ENCODE assay signal across 18 cellular contexts in genomic region chr9:94339657-94340056, GRCh38. TPM values are rescaled to one million over a fixed set of nuclear protein-coding genes. Genes with fewer than 3 reads are reported as not detected.
"Had no signal": no experiment of that assay in that cellular context is flagged by ENCODE, and none has a peak within 500 bp of the region (broad histone marks: within the 10 kb centered on the region; RNA-seq: fewer than 3 reads in every experiment).

No MANE protein-coding gene starts in this region.

RNA-seq across cellular contexts. Expression of gene NUTM2F, which starts 11.2 kb away (rescaled TPM):
- total RNA-seq: activated CD4-positive, alpha-beta memory T cell treated with anti-CD3 and anti-CD28 coated beads, Interleukin-2, amount 10 ng/mL, durations not matched to agents 7 days and 5 days; activated CD4-positive, alpha-beta T cell treated with anti-CD3 and anti-CD28 coated beads for 36 hours; activated CD4-positive, alpha-beta T cell treated with anti-CD3 and anti-CD28 coated beads, Interleukin-2, amount 10 ng/mL, durations not matched to agents 7 days and 5 days; activated CD8-positive, alpha-beta memory T cell treated with anti-CD3 and anti-CD28 coated beads, Interleukin-2, amount 10 ng/mL, durations not matched to agents 7 days and 5 days; activated CD8-positive, alpha-beta T cell treated with anti-CD3 and anti-CD28 coated beads, Interleukin-2, amount 10 ng/mL, durations not matched to agents 7 days and 5 days; activated naive CD4-positive, alpha-beta T cell treated with anti-CD3 and anti-CD28 coated beads for 36 hours; activated naive CD4-positive, alpha-beta T cell treated with anti-CD3 and anti-CD28 coated beads, Interleukin-2, amount 50 U/mL, for 72 hours; activated naive CD8-positive, alpha-beta T cell treated with anti-CD3 and anti-CD28 coated beads for 36 hours; adrenal gland; aorta; astrocyte; body of pancreas; breast epithelium; cardiac septum; T-cell; T-helper 1 cell treated with Interleukin-12 subunit alpha and Interleukin-12 subunit beta and Interleukin-4 antibody, amounts not matched to agents 30 ng/mL and 1 ng/mL, for 36 hours; T-helper 17 cell; T-helper 2 cell treated with Interferon-gamma antibody and Interleukin-4, amounts not matched to agents 100 ng/mL and 5 ng/mL, for 36 hours had no signal
- polyA plus RNA-seq: adrenal gland, aorta had no signal
